Comparison of ENCODE assay signal across 8 cellular contexts in the genomic region with DNA sequence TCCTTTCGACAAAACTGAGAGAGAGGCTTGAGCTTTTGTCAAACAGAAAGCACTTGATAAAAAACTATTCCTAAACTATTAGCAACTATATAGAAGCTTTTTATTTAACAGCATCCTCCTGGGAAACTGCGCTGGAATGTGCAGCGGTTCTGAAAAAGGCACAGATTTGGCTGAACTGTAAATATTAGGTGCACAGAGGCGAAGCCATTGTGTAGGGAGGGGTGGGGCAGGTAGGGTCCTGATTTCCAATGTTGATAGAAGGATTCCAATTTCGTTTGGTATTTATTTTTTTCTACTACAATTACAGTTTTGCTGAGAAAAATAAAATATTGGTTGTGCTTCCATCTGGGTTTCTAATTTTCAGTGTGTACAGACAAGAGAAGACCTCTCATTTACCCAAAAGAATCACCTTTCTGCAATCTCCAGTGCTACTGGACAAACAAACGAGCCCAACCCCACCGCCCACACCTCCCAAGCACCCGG. TPM values are rescaled to one million over a fixed set of nuclear protein-coding genes. Genes with fewer than 3 reads are reported as not detected.
DNase-seq lines count a peak whose midpoint lies in the region; ATAC-seq and TF ChIP-seq lines count a peak whose summit lies in the region.

No MANE protein-coding gene starts in this region.

- CTCF ChIA-PET in AG04449 (lab: Yijun Ruan, JAX): interaction anchor here (2.9 kb wide), 1 partner anchor 42 kb away, joined by 8 read pairs; no protein-coding TSS in a partner anchor

- peaks cover 19% of the 10 kb centered on the region for H3K4me1 Mint-ChIP-seq in nephron

- TF ChIP-seq CTCF in AG04449 (IDR thresholded peaks at IDR 0.05; ENCODE audit: insufficient read depth, low read length, missing control alignments): no peak
- TF ChIP-seq CTCF in dorsolateral prefrontal cortex (IDR thresholded peaks at IDR 0.05 in 54 of 56, conservative IDR thresholded peaks at IDR 0.05 in 2 of 56; ENCODE audit: low read depth in 1 of 56, partially characterized antibody in 56 of 56): no peak
- TF ChIP-seq CTCF in nephron (IDR thresholded peaks at IDR 0.05; ENCODE audit: unreplicated experiment in 3 of 3): no peak

- peak overlapping the region in 45 of 59 donors; percentile 7 to 90 (median 80) for H3K27ac ChIP-seq in dorsolateral prefrontal cortex

- no peaks in the 10 kb centered on the region for H3K27me3 ChIP-seq in dorsolateral prefrontal cortex

- peaks cover 15% of the 10 kb centered on the region for H3K27me3 Mint-ChIP-seq in nephron (ENCODE audit: low read depth)

- no peak for TF ChIP-seq RAD21 in Ishikawa (IDR thresholded peaks at IDR 0.05; ENCODE audit: low read depth)

- no peaks in the 10 kb centered on the region for H3K36me3 Mint-ChIP-seq in nephron (ENCODE audit: low read depth)

- POLR2A ChIA-PET in AG04449 (lab: Yijun Ruan, JAX): no interaction called here

- intact Hi-C loops in dorsolateral prefrontal cortex (cut with DNase I): no loop called here

- DNase-seq in AG04449 (ENCODE audit: low read depth, low spot score) (no peak), dorsolateral prefrontal cortex (no peak), cerebellar nuclear complex (lab: John Stamatoyannopoulos, UW) (no peak), T-helper 9 cell (no peak)
- no peak for DNase-seq in activated effector memory CD4-positive, alpha-beta T cell treated with anti-CD3 and anti-CD28 coated beads, Interleukin-2, amount 50 U/mL, for 16 hours

- no peaks in the 10 kb centered on the region for H3K9me3 Mint-ChIP-seq in nephron

- H3K4me3 Mint-ChIP-seq in nephron: peak overlapping the region; percentile 93 to 94 (median 93)

- peak overlapping the region; percentile 18 to 80 (median 50) for H3K27ac Mint-ChIP-seq in nephron

- ATAC-seq in HG03280 (IDR thresholded peaks at IDR 0.05; ENCODE audit: unreplicated experiment): no peak

- TF ChIP-seq EP300 in Ishikawa (IDR thresholded peaks at IDR 0.05; ENCODE audit: borderline replicate concordance): no peak

- H3K4me3 ChIP-seq in AG04449 (ENCODE audit: low read depth, low read length): peak overlapping the region; percentile 65
- peak overlapping the region; percentile 56 to 90 (median 79) for H3K4me3 ChIP-seq in dorsolateral prefrontal cortex

TF ChIP-seq in Ishikawa, 13 proteins besides CTCF, POLR2A, EP300 and RAD21:
- TF ChIP-seq ZBTB7A (IDR thresholded peaks at IDR 0.05; ENCODE audit: low read depth): no peak
- TF ChIP-seq TCF12 (IDR thresholded peaks at IDR 0.05; ENCODE audit: low read depth): no peak
- TF ChIP-seq EGR1 (IDR thresholded peaks at IDR 0.05): peak; percentile 44; the same call in 1 of the 2 replicates
- no peak for TF ChIP-seq REST (IDR thresholded peaks at IDR 0.05; ENCODE audit: low read depth)
TF ChIP-seq in Ishikawa: peak in this region for 1.

RNA-seq across cellular contexts. Expression of gene SH3BGRL2, which starts 0.7 kb away (rescaled TPM):
- total RNA-seq in dorsolateral prefrontal cortex: 10 to 100 TPM; 23.5 to 92.8 (median 60.9) TPM
